Comparison of ENCODE assay signal across 18 cellular contexts in genomic region chr9:36796671-36797419, GRCh38.
DNase-seq lines count a peak whose midpoint lies in the region; ATAC-seq, FAIRE-seq and TF ChIP-seq lines count a peak whose summit lies in the region.
"Had no signal": no experiment of that assay in that cellular context is flagged by ENCODE, and none has a peak within 500 bp of the region (broad histone marks: within the 10 kb centered on the region; RNA-seq: fewer than 3 reads in every experiment).

No MANE protein-coding gene starts in this region.

- no peaks in the 10 kb centered on the region for H3K36me3 ChIP-seq in sigmoid colon
- H3K36me3 ChIP-seq in prostate gland = no peaks in the 10 kb centered on the region
- H3K36me3 ChIP-seq: BLaER1 treated with 17β-estradiol and CSF1 and Interleukin-3, amounts not matched to agents 10 nM and 100 nM; HAP-1 had no signal

- H3K4me1 ChIP-seq in sigmoid colon = no peaks in the 10 kb centered on the region
- no peaks in the 10 kb centered on the region for H3K4me1 ChIP-seq in prostate gland (replicated peaks)
- H3K4me1 ChIP-seq: HAP-1 had no signal

- H3K4me3 ChIP-seq in sigmoid colon (no peak overlapping the region), prostate gland (no peak overlapping the region)
- H3K4me3 ChIP-seq: BLaER1 treated with 17β-estradiol and CSF1 and Interleukin-3, amounts not matched to agents 10 nM and 100 nM; GM23248; HAP-1 had no signal

- H3K27me3 Mint-ChIP-seq in glutamatergic neuron (ENCODE audit: unreplicated experiment) = peaks cover 2% of the 10 kb centered on the region

- FAIRE-seq in GM12891 (lab: Jason Lieb, UNC) = peak; percentile 52
- FAIRE-seq: G401.6, GM12892, GM18507 had no signal

- TF ChIP-seq EP300 in sigmoid colon (IDR thresholded peaks at IDR 0.05) = no peak

- WGBS in sigmoid colon, 2 donors = 56 to 86% methylated on average over 5 of the region's 5 CpGs
- 68% methylated on average over 5 of the region's 5 CpGs for WGBS in prostate gland

- no peaks in the 10 kb centered on the region for H3K36me3 Mint-ChIP-seq in glutamatergic neuron (ENCODE audit: unreplicated experiment)
- H3K36me3 Mint-ChIP-seq: CD8-positive, alpha-beta T cell had no signal

- TF ChIP-seq CTCF in glutamatergic neuron (IDR thresholded peaks at IDR 0.05; ENCODE audit: partially characterized antibody, unreplicated experiment) (no peak), sigmoid colon (IDR thresholded peaks at IDR 0.05) (no peak), prostate gland (IDR thresholded peaks at IDR 0.05) (no peak)

- no peak for TF ChIP-seq POLR2A in GM12891 (IDR thresholded peaks at IDR 0.05; ENCODE audit: low read depth, low read length)
- TF ChIP-seq POLR2A in sigmoid colon (IDR thresholded peaks at IDR 0.05) = no peak
- TF ChIP-seq POLR2A in prostate gland (IDR thresholded peaks at IDR 0.05) = no peak

- no peak for ATAC-seq in HG02678 (IDR thresholded peaks at IDR 0.05; ENCODE audit: unreplicated experiment)
- ATAC-seq: CD8-positive, alpha-beta T cell had no signal

- H3K27ac Mint-ChIP-seq in glutamatergic neuron (ENCODE audit: unreplicated experiment) = peak overlapping the region; percentile 33
- H3K27ac Mint-ChIP-seq: B cell; CD8-positive, alpha-beta T cell had no signal

- DNase-seq in NCI-H2029 (lab: John Stamatoyannopoulos, UW) (peak; percentile 35), NCI-H2029 treated with DMSO at 0.1 percent for 48 hours (lab: John Stamatoyannopoulos, UW) (no peak), GM12891 (ENCODE audit: insufficient read length, low spot score) (no peak), glutamatergic neuron (no peak), sigmoid colon (peak; percentile 26), prostate gland (ENCODE audit: low spot score) (no peak)
- DNase-seq: Calu3; CD8-positive, alpha-beta T cell; GM23248; IMR-90 had no signal

- H3K4me3 Mint-ChIP-seq in glutamatergic neuron (ENCODE audit: unreplicated experiment) = no peak overlapping the region
- H3K4me3 Mint-ChIP-seq: B cell; CD8-positive, alpha-beta T cell had no signal

- H3K4me1 Mint-ChIP-seq in glutamatergic neuron (ENCODE audit: low read depth, unreplicated experiment) = peaks cover 2% of the 10 kb centered on the region
- H3K4me1 Mint-ChIP-seq: B cell had no signal

- H3K9me3 ChIP-seq in sigmoid colon = peaks cover 0 to 8% (median 3%) of the 10 kb centered on the region in 4 donors
- H3K9me3 ChIP-seq in prostate gland = no peaks in the 10 kb centered on the region

- H3K27ac ChIP-seq in sigmoid colon (no peak overlapping the region), prostate gland (no peak overlapping the region)
- H3K27ac ChIP-seq: BLaER1 treated with 17β-estradiol and CSF1 and Interleukin-3, amounts not matched to agents 10 nM and 100 nM; GM23248; HL-60 had no signal

- H3K27me3 ChIP-seq in sigmoid colon (peaks cover 0 to 12% (median 0%) of the 10 kb centered on the region in 3 donors), prostate gland (replicated peaks; ENCODE audit: insufficient read depth) (no peaks in the 10 kb centered on the region)
- H3K27me3 ChIP-seq: BLaER1 treated with 17β-estradiol and CSF1 and Interleukin-3, amounts not matched to agents 10 nM and 100 nM had no signal

- H3K9me3 Mint-ChIP-seq in glutamatergic neuron (ENCODE audit: unreplicated experiment) = no peaks in the 10 kb centered on the region

- intact Hi-C loops in sigmoid colon (cut with DNase I) (no loop called here), prostate gland (cut with DNase I) (no loop called here)

TF ChIP-seq in GM12891, 5 proteins besides CTCF, POLR2A, EP300 and RAD21:
- TF ChIP-seq POU2F2 (IDR thresholded peaks at IDR 0.05; ENCODE audit: low read depth, low read length) = no peak
- no peak for TF ChIP-seq POLR2AphosphoS5 (IDR thresholded peaks at IDR 0.05; ENCODE audit: low read depth, low read length)
- no peak for TF ChIP-seq SPI1 (IDR thresholded peaks at IDR 0.05; ENCODE audit: low read depth, low read length)
- no peak for TF ChIP-seq PAX5 (IDR thresholded peaks at IDR 0.05; ENCODE audit: insufficient read depth, low read length, severe bottlenecking)
- no peak for TF ChIP-seq TAF1 (IDR thresholded peaks at IDR 0.05; ENCODE audit: low read depth, low read length)
TF ChIP-seq in GM12891: peak in this region for 0.

Comparison
In these comparisons a context has a peak if more than half of its experiments do, and no peak if none do; other contexts are left out.
1. DNase-seq: peak in NCI-H2029 (single experiment) and sigmoid colon (single experiment); none in NCI-H2029 treated with DMSO at 0.1 percent for 48 hours (single experiment), GM12891 (single experiment), glutamatergic neuron (single experiment) and prostate gland (single experiment).